In genomic region chr6:145497006-145497405, GRCh38 we compare ENCODE assay signal across 23 cellular contexts.
"Had no signal": no experiment of that assay in that cellular context is flagged by ENCODE, and none has a peak within 500 bp of the region (broad histone marks: within the 10 kb centered on the region; RNA-seq: fewer than 3 reads in every experiment).

No MANE protein-coding gene starts in this region.

- H3K4me3 ChIP-seq: gastrocnemius medialis, lung, right lobe of liver, stomach, thyroid gland, vagina had no signal

- H3K9ac ChIP-seq: parathyroid adenoma had no signal

- H3K36me3 ChIP-seq: gastrocnemius medialis, neutrophil, right lobe of liver, stomach, thyroid gland, vagina had no signal

- H3K4me1 ChIP-seq: gastrocnemius medialis, parathyroid adenoma, right lobe of liver, stomach, thyroid gland, vagina had no signal

- H3K9me3 ChIP-seq: gastrocnemius medialis, neutrophil, right lobe of liver, thyroid gland, vagina had no signal

- H3K27ac ChIP-seq: epithelial cell of prostate, gastrocnemius medialis, neutrophil, parathyroid adenoma, right lobe of liver, stomach, thyroid gland, vagina had no signal

- ATAC-seq: esophagus mucosa; gastrocnemius medialis; left lobe of liver; natural killer cell; right lobe of liver; stimulated activated effector memory CD8-positive, alpha-beta T cell treated with anti-CD3 and anti-CD28 coated beads, Interleukin-12 subunit alpha, Interleukin-12 subunit beta, amount 100 ng/mL, for 72 hours had no signal

- FAIRE-seq: keratinocyte, small intestine had no signal

- DNase-seq: effector CD8-positive, alpha-beta T cell; endodermal cell; foreskin fibroblast; gastrocnemius medialis; head of caudate nucleus; natural killer cell; right lobe of liver; small intestine; stimulated activated CD4-positive, alpha-beta T cell treated with anti-CD3 and anti-CD28 coated beads, Interleukin-15, amount 100 ng/mL, for 24 hours; stimulated activated CD4-positive, alpha-beta T cell treated with anti-CD3 and anti-CD28 coated beads, Interleukin-4, amount 100 ng/mL, for 24 hours; stimulated activated naive CD4-positive, alpha-beta T cell treated with Interleukin-2 at 50 U/mL for 16 hours; stomach; thyroid gland; trophoblast cell had no signal
